8 cellular contexts compared by ENCODE assay signal in the genomic region with DNA sequence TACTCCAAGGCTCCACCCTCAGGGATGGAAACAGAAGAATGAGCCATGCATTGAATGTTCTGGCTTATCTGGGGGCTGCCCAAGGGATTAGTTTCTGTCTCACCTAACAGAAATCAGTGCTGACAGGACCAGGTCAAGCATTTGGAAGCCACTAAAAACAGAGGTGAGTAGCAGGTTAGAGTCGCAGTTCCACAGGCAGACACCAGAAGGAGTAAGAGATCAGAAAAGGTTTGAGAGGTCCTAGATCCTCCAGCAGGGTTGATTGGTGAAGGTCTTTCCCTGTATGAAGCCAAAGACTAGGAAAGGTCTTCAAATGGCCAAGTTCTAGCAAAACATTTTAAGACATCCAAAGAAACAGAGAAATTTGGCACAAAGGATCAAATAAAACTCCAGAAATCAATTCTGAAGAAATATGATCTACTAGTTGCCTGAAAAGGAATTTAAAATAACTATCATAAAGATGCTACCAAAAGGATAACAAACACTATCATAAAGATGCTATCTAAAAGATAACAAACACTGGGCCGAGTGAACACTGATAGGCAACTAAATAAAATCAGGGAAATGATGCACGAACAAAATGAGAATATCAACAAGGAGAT. TPM values are rescaled to one million over a fixed set of nuclear protein-coding genes. Genes with fewer than 3 reads are reported as not detected.
A peak's percentile ranks its signal among the peaks of the same experiment; 100 is the strongest.
DNase-seq lines count a peak whose midpoint lies in the region; ATAC-seq, FAIRE-seq and TF ChIP-seq lines count a peak whose summit lies in the region.

No MANE protein-coding gene starts in this region.

- H3K27me3 ChIP-seq in KMS-11 (ENCODE audit: insufficient read depth, low read depth) (no peaks in the 10 kb centered on the region), RWPE2 (ENCODE audit: insufficient read depth, poor library complexity, severe bottlenecking) (no peaks in the 10 kb centered on the region)

- H3K79me2 ChIP-seq in KMS-11 (ENCODE audit: insufficient read depth, low read depth): no peaks in the 10 kb centered on the region

- H3K4me1 ChIP-seq in KMS-11 (ENCODE audit: low read depth, poor library complexity, severe bottlenecking): no peaks in the 10 kb centered on the region
- H3K4me1 ChIP-seq in RWPE2 (ENCODE audit: insufficient read depth, poor library complexity, severe bottlenecking): peaks cover 11% of the 10 kb centered on the region
- H3K4me1 ChIP-seq in kidney (ENCODE audit: control insufficient read depth in 1 of 2, insufficient read depth in 1 of 2, low read depth in 1 of 2, low read length in 2 of 2): no peaks in the 10 kb centered on the region

- intact Hi-C loops in kidney (cut with DNase I): no loop called here

- TF ChIP-seq CTCF in KMS-11 (conservative IDR thresholded peaks at IDR 0.05; ENCODE audit: low read depth, low read length) (peak; percentile 55), RWPE2 (IDR thresholded peaks at IDR 0.05; ENCODE audit: poor library complexity, severe bottlenecking) (peak; percentile 88), kidney (IDR thresholded peaks at IDR 0.05; ENCODE audit: borderline replicate concordance, extremely low read depth, insufficient read depth) (peak; percentile 73)

- DNase-seq in ELF-1 (ENCODE audit: low read depth, low spot score): peak; percentile 80
- DNase-seq in RWPE2 (ENCODE audit: low spot score): no peak
- DNase-seq in amniotic epithelial cell (ENCODE audit: low read depth): peak; percentile 42
- no peak for DNase-seq in kidney
- peak; percentile 4 for DNase-seq in stimulated activated naive CD4-positive, alpha-beta T cell treated with Interleukin-2 at 50 U/mL for 16 hours (lab: John Stamatoyannopoulos, UW)
- DNase-seq in cerebellum (ENCODE audit: low spot score): no peak

- H3K27ac ChIP-seq in KMS-11 (no peak overlapping the region), RWPE2 (ENCODE audit: poor library complexity, severe bottlenecking) (no peak overlapping the region), kidney (ENCODE audit: low read depth in 2 of 2, low read length in 2 of 2) (no peak overlapping the region)

- ATAC-seq in RWPE2 (ENCODE audit: low read depth) (peak; percentile 88), GM18511 (IDR thresholded peaks at IDR 0.05; ENCODE audit: unreplicated experiment) (no peak)

- no peak overlapping the region for H3K9ac ChIP-seq in KMS-11
- no peak overlapping the region for H3K9ac ChIP-seq in kidney (ENCODE audit: low read length in 2 of 2)

- H3K9me3 ChIP-seq in RWPE2 (ENCODE audit: severe bottlenecking): peaks cover 7% of the 10 kb centered on the region
- no peaks in the 10 kb centered on the region for H3K9me3 ChIP-seq in kidney (ENCODE audit: control insufficient read depth in 1 of 2, low read length in 2 of 2)

- H2AFZ ChIP-seq in KMS-11 (ENCODE audit: low read depth): no peak overlapping the region

- H3K36me3 ChIP-seq in KMS-11 (ENCODE audit: insufficient read depth): no peaks in the 10 kb centered on the region
- H3K36me3 ChIP-seq in RWPE2 (ENCODE audit: low read depth): no peaks in the 10 kb centered on the region
- H3K36me3 ChIP-seq in kidney (ENCODE audit: control insufficient read depth in 1 of 2, insufficient read depth in 2 of 2, low read length in 2 of 2): no peaks in the 10 kb centered on the region

- H3K4me3 ChIP-seq in KMS-11 (IDR thresholded peaks at IDR 0.05; ENCODE audit: insufficient read depth, low read depth, low read length) (no peak overlapping the region), RWPE2 (ENCODE audit: severe bottlenecking) (no peak overlapping the region), kidney (ENCODE audit: low read length in 2 of 2) (no peak overlapping the region)

- H3K4me2 ChIP-seq in KMS-11: no peak overlapping the region

- FAIRE-seq in kidney (lab: Jason Lieb, UNC): no peak

- no peaks in the 10 kb centered on the region for H4K20me1 ChIP-seq in KMS-11 (ENCODE audit: insufficient read depth)

RNA-seq across cellular contexts. Expression of a gene that starts 19.5 kb away (rescaled TPM):
- total RNA-seq in kidney (5.2 TPM), cerebellum (15.5 TPM)
- polyA plus RNA-seq in kidney (ENCODE audit: insufficient read depth, low read depth, low replicate concordance): 2.6 TPM

RNA-seq across cellular contexts. Expression of a gene that starts 21.8 kb away (rescaled TPM):
- total RNA-seq in kidney (33.0 TPM), cerebellum (59.7 TPM)
- polyA plus RNA-seq in kidney (ENCODE audit: insufficient read depth, low read depth, low replicate concordance): 12.2 TPM

Comparison
In these comparisons a context has a peak if more than half of its experiments do, and no peak if none do; other contexts are left out.
1. DNase-seq: peak in ELF-1 (single experiment), amniotic epithelial cell (single experiment) and stimulated activated naive CD4-positive, alpha-beta T cell treated with Interleukin-2 at 50 U/mL for 16 hours (single experiment); none in RWPE2 (single experiment), kidney (single experiment) and cerebellum (single experiment).
2. Peak in every context shown above with its lines, with median percentiles within 50 percentile points of each other: CTCF ChIP-seq.